ENCODE assay signal across 21 cellular contexts in the genomic region with DNA sequence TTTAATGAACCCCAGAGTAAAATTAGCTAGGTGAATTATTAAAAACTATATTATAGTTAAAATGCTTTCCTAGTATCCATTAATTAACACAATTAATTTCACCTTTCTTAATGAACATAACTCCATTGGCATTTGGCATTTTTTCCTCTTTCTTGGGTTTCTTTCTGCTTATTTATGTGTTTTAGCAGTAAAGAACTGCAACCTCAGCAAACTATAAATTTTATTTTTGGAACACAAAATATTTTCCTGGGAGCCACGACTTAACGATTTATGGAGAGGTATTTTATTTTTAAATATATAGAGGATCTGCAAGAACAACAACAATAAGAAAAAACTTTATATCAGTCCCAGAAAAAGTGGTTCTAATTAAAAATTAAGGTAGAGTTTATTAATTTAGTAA.
A peak's percentile ranks its signal among the peaks of the same experiment; 100 is the strongest.
DNase-seq lines count a peak whose midpoint lies in the region; ATAC-seq, FAIRE-seq and TF ChIP-seq lines count a peak whose summit lies in the region.
"Had no signal": no experiment of that assay in that cellular context is flagged by ENCODE, and none has a peak within 500 bp of the region (broad histone marks: within the 10 kb centered on the region; RNA-seq: fewer than 3 reads in every experiment).

No MANE protein-coding gene starts in this region.

- TF ChIP-seq CTCF in A549 (IDR thresholded peaks at IDR 0.05): no peak
- no peak for TF ChIP-seq CTCF in IMR-90 (conservative IDR thresholded peaks at IDR 0.05; ENCODE audit: low read depth, low read length)
- no peak for TF ChIP-seq CTCF in K562 (IDR thresholded peaks at IDR 0.05 in 2 of 3, conservative IDR thresholded peaks at IDR 0.05 in 1 of 3; ENCODE audit: insufficient read depth in 2 of 3, low read depth in 1 of 3, low read length in 3 of 3)

- H3K4me3 ChIP-seq in A549 (no peak overlapping the region), IMR-90 (ENCODE audit: insufficient read depth, low read depth, low read length) (no peak overlapping the region), K562 (no peak overlapping the region)
- H3K4me3 ChIP-seq: BLaER1 had no signal

- no peak overlapping the region for H2AK5ac ChIP-seq in IMR-90 (ENCODE audit: low read depth, low read length)

- no peaks in the 10 kb centered on the region for H3K9me1 ChIP-seq in IMR-90 (ENCODE audit: insufficient read depth, low read length)
- no peaks in the 10 kb centered on the region for H3K9me1 ChIP-seq in K562 (ENCODE audit: control insufficient read depth, insufficient read depth, low read length)

- no peak overlapping the region for H2AK9ac ChIP-seq in IMR-90 (replicated peaks; ENCODE audit: low read depth, low read length, poor library complexity)

- no peak overlapping the region for H2BK15ac ChIP-seq in IMR-90 (ENCODE audit: low read depth, low read length)

- in situ Hi-C loops in IMR-90 (cut with MboI; ENCODE audit: low sequenced_read_pairs): no loop called here
- in situ Hi-C loops in K562 (cut with MboI): no loop called here

- H3K4me1 ChIP-seq in A549: no peaks in the 10 kb centered on the region
- H3K4me1 ChIP-seq in IMR-90 (ENCODE audit: control insufficient read depth, insufficient read depth, low read length): no peaks in the 10 kb centered on the region
- H3K4me1 ChIP-seq in K562 (replicated peaks in 1 of 2; ENCODE audit: control insufficient read depth in 2 of 2, insufficient read depth in 2 of 2, low read length in 2 of 2): no peaks in the 10 kb centered on the region
- H3K4me1 ChIP-seq: BLaER1, Caco-2 had no signal

- H3K9me3 ChIP-seq in A549: no peaks in the 10 kb centered on the region
- no peaks in the 10 kb centered on the region for H3K9me3 ChIP-seq in IMR-90 (ENCODE audit: control insufficient read depth, insufficient read depth, low read length)
- H3K9me3 ChIP-seq in K562 (replicated peaks; ENCODE audit: control insufficient read depth, insufficient read depth, low read depth, low read length): no peaks in the 10 kb centered on the region
- H3K9me3 ChIP-seq: BE2C, BLaER1, Caco-2 had no signal

- no peak overlapping the region for H4K91ac ChIP-seq in IMR-90 (ENCODE audit: insufficient read depth, low read depth, low read length)

- H3K18ac ChIP-seq in IMR-90 (ENCODE audit: low read depth, low read length): no peak overlapping the region

- H3K9ac ChIP-seq in IMR-90 (ENCODE audit: low read depth, low read length): no peak overlapping the region
- H3K9ac ChIP-seq in K562 (ENCODE audit: insufficient read depth in 1 of 2, low read depth in 2 of 2, low read length in 2 of 2): no peak overlapping the region
- H3K9ac ChIP-seq: BLaER1 had no signal

- no peak overlapping the region for H3K14ac ChIP-seq in IMR-90 (replicated peaks; ENCODE audit: low read depth, low read length)

- no peak overlapping the region for H2BK5ac ChIP-seq in IMR-90 (ENCODE audit: low read depth, low read length, poor library complexity, severe bottlenecking)

- WGBS in A549 (ENCODE audit: missing lambda C conversion rate): 3% methylated on average over 2 of the region's 2 CpGs
- WGBS in IMR-90 (ENCODE audit: extremely low coverage in 2 of 2, insufficient read length in 1 of 2), 2 experiments: no CpG with 5 or more reads among the region's 2 CpGs
- WGBS in K562 (ENCODE audit: insufficient coverage, low coverage, missing lambda C conversion rate): 0% methylated on average over 2 of the region's 2 CpGs

- H4K8ac ChIP-seq in IMR-90 (ENCODE audit: low read depth in 2 of 2, low read length in 2 of 2): no peak overlapping the region

- H3K4me2 ChIP-seq in A549 (no peak overlapping the region), IMR-90 (ENCODE audit: low read depth, low read length) (no peak overlapping the region), K562 (ENCODE audit: insufficient read depth, low read length) (no peak overlapping the region)
- H3K4me2 ChIP-seq: BLaER1 had no signal

- H4K20me1 ChIP-seq in IMR-90 (ENCODE audit: insufficient read depth, low read length) (no peaks in the 10 kb centered on the region), K562 (replicated peaks; ENCODE audit: control insufficient read depth, insufficient read depth, low read length) (no peaks in the 10 kb centered on the region)
- H4K20me1 ChIP-seq: BLaER1 had no signal

- POLR2A ChIA-PET in A549 (lab: Yijun Ruan, JAX): no interaction called here
- POLR2A ChIA-PET in IMR-90 (lab: Charles Lee; ENCODE audit: unreplicated experiment): interaction anchor here (0.7 kb wide), 1 partner anchor 1599 kb away, joined by 3 read pairs; no protein-coding TSS in a partner anchor
- POLR2A ChIA-PET in K562 (lab: Yijun Ruan, JAX): no interaction called here

- no peak overlapping the region for H3K4ac ChIP-seq in IMR-90 (ENCODE audit: low read depth, low read length)

- dilution Hi-C loops in IMR-90 (cut with HindIII; ENCODE audit: low sequenced_read_pairs, unreplicated experiment): no loop called here

- CTCF ChIA-PET in A549 (lab: Yijun Ruan, JAX) (no interaction called here), IMR-90 (lab: Yijun Ruan, JAX) (no interaction called here), K562 (lab: Yijun Ruan, JAX; ENCODE audit: low intra/inter-chr PET ratio) (no interaction called here)

- no peak overlapping the region for H2BK20ac ChIP-seq in IMR-90 (ENCODE audit: low read depth, low read length)

- H3K27ac ChIP-seq in A549: no peak overlapping the region
- H3K27ac ChIP-seq in IMR-90 (ENCODE audit: insufficient read depth, low read length): no peak overlapping the region
- no peak overlapping the region for H3K27ac ChIP-seq in K562 (ENCODE audit: extremely low read depth, low read depth, low read length)
- H3K27ac ChIP-seq: BLaER1 had no signal

- no peak overlapping the region for H3K56ac ChIP-seq in IMR-90 (ENCODE audit: extremely low read depth, insufficient read depth, low read length)

- ATAC-seq in A549 (no peak), IMR-90 (ENCODE audit: low read depth) (no peak), K562 (no peak), HG03457 (IDR thresholded peaks at IDR 0.05; ENCODE audit: unreplicated experiment) (no peak), GM18511 (IDR thresholded peaks at IDR 0.05; ENCODE audit: unreplicated experiment) (no peak)

- no peak overlapping the region for H2BK120ac ChIP-seq in IMR-90 (ENCODE audit: low read depth, low read length)

- no TSS peak for BruUV-seq in IMR-90 (replicated peaks; lab: Mats Ljungman, UMichigan)
- BruUV-seq in K562 (replicated peaks; lab: Mats Ljungman, UMichigan): no TSS peak

- H4K5ac ChIP-seq in IMR-90 (ENCODE audit: low read depth, low read length): no peak overlapping the region

- H3K79me1 ChIP-seq in IMR-90 (ENCODE audit: low read depth in 1 of 2, low read length in 2 of 2): no peaks in the 10 kb centered on the region

- H3K27me3 ChIP-seq in IMR-90 (ENCODE audit: control insufficient read depth, insufficient read depth, low read length) (no peaks in the 10 kb centered on the region), K562 (ENCODE audit: control insufficient read depth in 2 of 2, insufficient read depth in 2 of 2, low read length in 2 of 2) (no peaks in the 10 kb centered on the region)
- H3K27me3 ChIP-seq: BE2C, BLaER1 had no signal

- DNase-seq in A549 (ENCODE audit: low read depth in 1 of 2, low spot score in 1 of 2) (no peak), IMR-90 (no peak), K562 (ENCODE audit: extremely low read depth in 1 of 4, low spot score in 3 of 4) (no peak), NCI-H226 (no peak)
- DNase-seq in activated CD4-positive, CD25-positive, alpha-beta regulatory T cell treated with anti-CD3 and anti-CD28 coated beads, Interleukin-2, amount 50 U/mL, for 72 hours: no peak
- DNase-seq: 8988T; ACHN; BE2C; C1 segment of cervical spinal cord; Caco-2; Calu3; CD4-positive, alpha-beta memory T cell; CD4-positive, CD25-positive, alpha-beta regulatory T cell; DMS79 treated with DMSO at 0.1 percent for 48 hours; GDM1 had no signal

- TF ChIP-seq EP300 in A549 (IDR thresholded peaks at IDR 0.05): no peak
- no peak for TF ChIP-seq EP300 in K562 (IDR thresholded peaks at IDR 0.05; ENCODE audit: low read length)

- H3K79me2 ChIP-seq in K562 (ENCODE audit: control insufficient read depth, insufficient read depth, low read length): no peaks in the 10 kb centered on the region

- H3K36me3 ChIP-seq in IMR-90 (ENCODE audit: control insufficient read depth, insufficient read depth, low read length) (no peaks in the 10 kb centered on the region), K562 (ENCODE audit: control insufficient read depth, insufficient read depth, low read length) (no peaks in the 10 kb centered on the region)
- H3K36me3 ChIP-seq: BE2C, BLaER1 had no signal

- TF ChIP-seq RAD21 in A549 (conservative IDR thresholded peaks at IDR 0.05 in 1 of 2, IDR thresholded peaks at IDR 0.05 in 1 of 2) (no peak), IMR-90 (IDR thresholded peaks at IDR 0.05; ENCODE audit: low read length) (no peak), K562 (CRISPR knock-in tag; conservative IDR thresholded peaks at IDR 0.05 in 1 of 2, IDR thresholded peaks at IDR 0.05 in 1 of 2) (no peak)

- TF ChIP-seq POLR2A in A549 (IDR thresholded peaks at IDR 0.05; ENCODE audit: low read length) (no peak), IMR-90 (IDR thresholded peaks at IDR 0.05; ENCODE audit: low read depth, low read length) (no peak), K562 (conservative IDR thresholded peaks at IDR 0.05) (no peak)

- H3K23ac ChIP-seq in IMR-90 (ENCODE audit: low read depth, low read length): no peak overlapping the region

- intact Hi-C loops in IMR-90 (cut with micrococcal nuclease) (no loop called here), K562 (cut with micrococcal nuclease) (no loop called here)

- FAIRE-seq in A204.1 (lab: Jason Lieb, UNC) (peak; percentile 51), A549 (lab: Jason Lieb, UNC) (no peak), K562 (lab: Jason Lieb, UNC) (no peak)
- FAIRE-seq: D721Med, GM12891 had no signal

- H2AFZ ChIP-seq in IMR-90 (replicated peaks; ENCODE audit: low read length, poor library complexity) (no peak overlapping the region), K562 (ENCODE audit: low read depth, low read length) (no peak overlapping the region)

TF ChIP-seq in A549, 52 proteins besides CTCF, POLR2A, EP300 and RAD21:
- TF ChIP-seq EHMT2 (IDR thresholded peaks at IDR 0.05; ENCODE audit: low read depth) (no peak), MAFK (IDR thresholded peaks at IDR 0.05; ENCODE audit: partially characterized antibody) (peak; percentile 40)

TF ChIP-seq in IMR-90, 13 proteins besides CTCF, POLR2A, EP300 and RAD21 (continues in another document):
- TF ChIP-seq MAFK (IDR thresholded peaks at IDR 0.05; ENCODE audit: low read depth, low read length) (peak; percentile 76), RCOR1 (IDR thresholded peaks at IDR 0.05; ENCODE audit: insufficient replicate concordance, low read length) (no peak), RFX5 (IDR thresholded peaks at IDR 0.05; ENCODE audit: low read depth, low read length) (no peak)

TF ChIP-seq in K562, 482 proteins besides CTCF, POLR2A, EP300 and RAD21 (continues in another document):
- peak; percentile 21; the same call in 1 of the 2 replicates for TF ChIP-seq MAFK (IDR thresholded peaks at IDR 0.05; ENCODE audit: low read length)
